Comparison of ENCODE assay signal across 1 cellular context in the genomic region with DNA sequence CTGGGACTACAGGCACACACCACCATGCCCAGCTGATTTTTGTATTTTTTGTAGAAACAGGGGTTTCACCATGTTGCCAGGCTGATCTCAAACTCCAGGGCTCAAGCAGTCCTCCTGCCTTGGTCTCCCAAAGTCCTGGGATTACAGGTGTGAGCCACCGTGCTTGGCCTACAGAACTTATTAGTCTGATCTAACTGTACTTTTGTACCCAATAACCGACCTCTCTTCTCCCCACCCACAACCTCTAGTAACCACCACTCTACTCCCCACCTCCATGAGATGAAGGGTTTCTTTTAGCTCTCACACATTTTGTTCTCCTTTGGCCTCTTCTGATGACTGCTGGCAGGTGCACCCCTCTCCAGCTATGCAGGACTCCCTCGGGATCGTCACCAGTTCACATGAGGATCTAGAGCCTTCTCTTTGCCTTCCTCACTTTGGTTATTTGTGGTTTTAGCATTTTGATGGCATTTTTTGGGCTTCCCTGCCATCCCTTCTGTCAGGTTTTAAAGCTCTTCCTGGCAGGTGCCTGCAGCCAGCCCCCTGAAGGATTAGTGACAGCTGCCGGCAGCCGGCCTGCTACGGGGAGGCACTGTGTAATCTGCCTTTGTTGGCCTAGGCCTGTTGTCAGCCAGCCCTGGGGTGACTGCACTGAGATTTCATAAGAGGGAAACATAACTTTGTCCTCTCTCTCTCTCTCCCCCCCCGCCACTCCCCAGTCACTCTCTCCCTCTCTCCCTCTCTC.
A peak's percentile ranks its signal among the peaks of the same experiment; 100 is the strongest.
TF ChIP-seq lines count a peak whose summit lies in the region.

No MANE protein-coding gene starts in this region.

TF ChIP-seq in liver, 16 proteins besides CTCF, POLR2A, EP300 and RAD21 (continued from another document):
- TF ChIP-seq, protein P1, sequence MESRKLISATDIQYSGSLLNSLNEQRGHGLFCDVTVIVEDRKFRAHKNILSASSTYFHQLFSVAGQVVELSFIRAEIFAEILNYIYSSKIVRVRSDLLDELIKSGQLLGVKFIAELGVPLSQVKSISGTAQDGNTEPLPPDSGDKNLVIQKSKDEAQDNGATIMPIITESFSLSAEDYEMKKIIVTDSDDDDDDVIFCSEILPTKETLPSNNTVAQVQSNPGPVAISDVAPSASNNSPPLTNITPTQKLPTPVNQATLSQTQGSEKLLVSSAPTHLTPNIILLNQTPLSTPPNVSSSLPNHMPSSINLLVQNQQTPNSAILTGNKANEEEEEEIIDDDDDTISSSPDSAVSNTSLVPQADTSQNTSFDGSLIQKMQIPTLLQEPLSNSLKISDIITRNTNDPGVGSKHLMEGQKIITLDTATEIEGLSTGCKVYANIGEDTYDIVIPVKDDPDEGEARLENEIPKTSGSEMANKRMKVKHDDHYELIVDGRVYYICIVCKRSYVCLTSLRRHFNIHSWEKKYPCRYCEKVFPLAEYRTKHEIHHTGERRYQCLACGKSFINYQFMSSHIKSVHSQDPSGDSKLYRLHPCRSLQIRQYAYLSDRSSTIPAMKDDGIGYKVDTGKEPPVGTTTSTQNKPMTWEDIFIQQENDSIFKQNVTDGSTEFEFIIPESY (IDR thresholded peaks at IDR 0.05) = peak; percentile 81
- peak; percentile 77 to 88 for TF ChIP-seq HNF4A (conservative IDR thresholded peaks at IDR 0.05)
- TF ChIP-seq EGR1 (IDR thresholded peaks at IDR 0.05; ENCODE audit: low read depth in 2 of 2) = no peak
- peak; percentile 78 for TF ChIP-seq YY1 (IDR thresholded peaks at IDR 0.05)
- TF ChIP-seq, protein P2, sequence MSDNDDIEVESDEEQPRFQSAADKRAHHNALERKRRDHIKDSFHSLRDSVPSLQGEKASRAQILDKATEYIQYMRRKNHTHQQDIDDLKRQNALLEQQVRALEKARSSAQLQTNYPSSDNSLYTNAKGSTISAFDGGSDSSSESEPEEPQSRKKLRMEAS (IDR thresholded peaks at IDR 0.05) = peak; percentile 65
- peak; percentile 33 for TF ChIP-seq FOXA2 (IDR thresholded peaks at IDR 0.05)
- TF ChIP-seq HNF4G (IDR thresholded peaks at IDR 0.05) = peak; percentile 42
- peak; percentile 81 for TF ChIP-seq TAF1 (conservative IDR thresholded peaks at IDR 0.05)
- TF ChIP-seq, protein P3, sequence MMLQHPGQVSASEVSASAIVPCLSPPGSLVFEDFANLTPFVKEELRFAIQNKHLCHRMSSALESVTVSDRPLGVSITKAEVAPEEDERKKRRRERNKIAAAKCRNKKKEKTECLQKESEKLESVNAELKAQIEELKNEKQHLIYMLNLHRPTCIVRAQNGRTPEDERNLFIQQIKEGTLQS (IDR thresholded peaks at IDR 0.05) = peak; percentile 69
- TF ChIP-seq GABPA (IDR thresholded peaks at IDR 0.05 in 1 of 2, conservative IDR thresholded peaks at IDR 0.05 in 1 of 2) = no peak
- TF ChIP-seq JUND (IDR thresholded peaks at IDR 0.05) = peak; percentile 51 to 66
- TF ChIP-seq RXRA (IDR thresholded peaks at IDR 0.05) = peak; percentile 83 to 92
- TF ChIP-seq SP1 (IDR thresholded peaks at IDR 0.05) = peak; percentile 81
- peak; percentile 78 for TF ChIP-seq FOXA1 (IDR thresholded peaks at IDR 0.05)
- TF ChIP-seq NR2F2 (IDR thresholded peaks at IDR 0.05) = no peak
TF ChIP-seq in liver: peak in this region for 13.
